Comparison of ENCODE assay signal across 1 cellular context in the genomic region with DNA sequence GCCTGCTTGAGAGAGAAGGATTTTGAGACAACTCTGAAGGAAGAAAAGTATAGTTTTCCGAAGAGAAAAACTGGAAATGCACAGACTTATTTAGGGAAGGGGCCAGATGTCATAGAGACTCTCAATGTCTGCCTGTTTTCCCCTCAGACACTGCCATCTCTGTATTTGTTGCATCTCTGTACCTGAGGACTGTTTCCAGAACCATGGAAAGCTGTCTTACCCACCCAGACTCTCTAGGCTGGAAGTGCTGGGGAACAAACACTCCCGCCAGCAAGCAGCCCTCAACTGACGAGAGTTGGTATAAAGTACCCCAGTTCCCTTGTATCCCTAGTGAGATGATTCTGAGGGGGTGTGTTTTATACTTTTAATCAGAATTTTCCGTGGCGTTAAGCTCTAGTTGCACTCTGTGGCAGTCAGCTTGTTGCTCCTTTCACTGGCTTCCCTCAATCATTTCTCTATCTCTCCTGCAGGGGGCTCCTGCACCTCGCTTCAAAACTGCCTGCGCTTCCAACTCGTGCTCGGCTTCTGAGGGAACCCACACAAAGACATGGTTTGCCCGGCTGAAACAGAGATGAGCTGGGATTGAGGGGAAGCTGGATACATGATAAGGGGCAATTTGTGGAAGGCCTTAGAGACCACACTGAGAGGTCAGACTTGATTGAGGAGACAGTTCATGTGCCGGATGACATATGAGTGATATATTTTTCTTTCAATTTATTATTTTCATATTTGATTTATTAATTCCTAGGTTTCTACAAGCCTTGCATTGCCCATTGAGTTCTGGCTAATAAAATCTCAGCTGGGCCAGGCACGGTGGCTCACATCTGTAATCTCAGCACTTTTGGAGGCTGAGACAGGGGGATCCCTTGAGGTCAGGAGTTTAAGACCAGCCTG.
A peak's percentile ranks its signal among the peaks of the same experiment; 100 is the strongest.
TF ChIP-seq lines count a peak whose summit lies in the region.

No MANE protein-coding gene starts in this region.

TF ChIP-seq in H1, 55 proteins besides CTCF, POLR2A, EP300 and RAD21:
- TF ChIP-seq CTBP2 (IDR thresholded peaks at IDR 0.05; ENCODE audit: borderline replicate concordance, insufficient read depth, insufficient read length, low read length) (no peak), RFX5 (IDR thresholded peaks at IDR 0.05; ENCODE audit: borderline replicate concordance, low read depth, low read length) (no peak), KDM5A (IDR thresholded peaks at IDR 0.05; ENCODE audit: low read length) (no peak), BACH1 (IDR thresholded peaks at IDR 0.05; ENCODE audit: low read length) (0 out of 2 replicates have a peak, but pooled peaks have one; percentile 20), SP4 (IDR thresholded peaks at IDR 0.05; ENCODE audit: low read length) (no peak), GTF2F1 (IDR thresholded peaks at IDR 0.05; ENCODE audit: borderline replicate concordance, low read depth, low read length) (peak; percentile 27; the same call in 1 of the 2 replicates), CHD2 (IDR thresholded peaks at IDR 0.05; ENCODE audit: low read length) (0 out of 2 replicates have a peak, but pooled peaks have one; percentile 12), SIX5 (IDR thresholded peaks at IDR 0.05; ENCODE audit: low read depth, low read length) (no peak), JUN (IDR thresholded peaks at IDR 0.05; ENCODE audit: low read depth, low read length) (no peak), CEBPB (IDR thresholded peaks at IDR 0.05; ENCODE audit: low read depth, low read length) (no peak), BCL11A (IDR thresholded peaks at IDR 0.05; ENCODE audit: low read depth in 2 of 2, low read length in 2 of 2) (no peak), CHD1 (IDR thresholded peaks at IDR 0.05; ENCODE audit: low read depth, low read length) (no peak), ATF3 (IDR thresholded peaks at IDR 0.05; ENCODE audit: insufficient read depth, low read depth, low read length) (no peak), TCF12 (IDR thresholded peaks at IDR 0.05; ENCODE audit: low read depth, low read length) (no peak), SAP30 (IDR thresholded peaks at IDR 0.05; ENCODE audit: insufficient read depth, insufficient replicate concordance, low read length) (no peak), BRCA1 (IDR thresholded peaks at IDR 0.05; ENCODE audit: low read depth, low read length) (no peak), SIN3A (conservative IDR thresholded peaks at IDR 0.05 in 1 of 2, IDR thresholded peaks at IDR 0.05 in 1 of 2; ENCODE audit: low read depth in 1 of 2, low read length in 2 of 2) (0 out of 4 replicates have a peak, but pooled peaks of 1 of the 2 experiments have one; percentile 52), TAF1 (IDR thresholded peaks at IDR 0.05; ENCODE audit: low read depth, low read length) (peak; percentile 38; the same call in 1 of the 2 replicates), SIRT6 (IDR thresholded peaks at IDR 0.05; ENCODE audit: low read length) (no peak), USF2 (IDR thresholded peaks at IDR 0.05; ENCODE audit: low read length) (no peak), ZNF274 (IDR thresholded peaks at IDR 0.05; ENCODE audit: borderline replicate concordance, extremely low read depth, low read length) (no peak), TAF7 (optimal IDR thresholded peaks at IDR 0.05; ENCODE audit: borderline replicate concordance, low read depth, low read length) (no peak), SP2 (IDR thresholded peaks at IDR 0.05; ENCODE audit: low read length) (no peak), POLR2AphosphoS5 (IDR thresholded peaks at IDR 0.05; ENCODE audit: low read depth, low read length) (no peak), CBX8 (IDR thresholded peaks at IDR 0.05; ENCODE audit: borderline replicate concordance, low read depth, low read length) (no peak), CREB1 (IDR thresholded peaks at IDR 0.05) (no peak), TBP (IDR thresholded peaks at IDR 0.05; ENCODE audit: low read depth, low read length) (peak; percentile 54; the same call in 1 of the 2 replicates), ASH2L (IDR thresholded peaks at IDR 0.05; ENCODE audit: low read length) (peak; percentile 33), EGR1 (IDR thresholded peaks at IDR 0.05; ENCODE audit: borderline replicate concordance, low read depth, low read length) (no peak), CBX5 (IDR thresholded peaks at IDR 0.05; ENCODE audit: low read depth, low read length) (no peak), NANOG (IDR thresholded peaks at IDR 0.05; ENCODE audit: insufficient read depth, low read depth, low read length, poor library complexity, severe bottlenecking) (no peak), SP1 (IDR thresholded peaks at IDR 0.05; ENCODE audit: low read depth, low read length) (no peak), JUND (IDR thresholded peaks at IDR 0.05; ENCODE audit: low read length) (no peak)
- TF ChIP-seq, protein P1, sequence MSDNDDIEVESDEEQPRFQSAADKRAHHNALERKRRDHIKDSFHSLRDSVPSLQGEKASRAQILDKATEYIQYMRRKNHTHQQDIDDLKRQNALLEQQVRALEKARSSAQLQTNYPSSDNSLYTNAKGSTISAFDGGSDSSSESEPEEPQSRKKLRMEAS (IDR thresholded peaks at IDR 0.05) = peak; percentile 93
- TF ChIP-seq, protein P2, sequence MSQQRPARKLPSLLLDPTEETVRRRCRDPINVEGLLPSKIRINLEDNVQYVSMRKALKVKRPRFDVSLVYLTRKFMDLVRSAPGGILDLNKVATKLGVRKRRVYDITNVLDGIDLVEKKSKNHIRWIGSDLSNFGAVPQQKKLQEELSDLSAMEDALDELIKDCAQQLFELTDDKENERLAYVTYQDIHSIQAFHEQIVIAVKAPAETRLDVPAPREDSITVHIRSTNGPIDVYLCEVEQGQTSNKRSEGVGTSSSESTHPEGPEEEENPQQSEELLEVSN (IDR thresholded peaks at IDR 0.05) = peak; percentile 65
